14 cellular contexts compared by ENCODE assay signal in genomic region chr12:70267550-70267949, GRCh38. TPM values are rescaled to one million over a fixed set of nuclear protein-coding genes. Genes with fewer than 3 reads are reported as not detected.
DNase-seq lines count a peak whose midpoint lies in the region; ATAC-seq and TF ChIP-seq lines count a peak whose summit lies in the region.
"Had no signal": no experiment of that assay in that cellular context is flagged by ENCODE, and none has a peak within 500 bp of the region (broad histone marks: within the 10 kb centered on the region; RNA-seq: fewer than 3 reads in every experiment).

No MANE protein-coding gene starts in this region.

- H3K79me2 ChIP-seq in fibroblast of lung (ENCODE audit: control insufficient read depth, insufficient read depth, low read length) (peaks cover 93% of the 10 kb centered on the region), PC-9 (ENCODE audit: low read depth) (peaks cover 98% of the 10 kb centered on the region)

- intact Hi-C loops in PC-9 (cut with micrococcal nuclease; ENCODE audit: unreplicated experiment), result no loop called here

- H3K9ac ChIP-seq in fibroblast of lung (ENCODE audit: insufficient read depth, low read length), result no peak overlapping the region

- no peaks in the 10 kb centered on the region for H3K9me2 ChIP-seq in PC-9 (ENCODE audit: insufficient read depth)

- no peak overlapping the region for H3K27ac ChIP-seq in AG04450 (ENCODE audit: low read depth, low read length)
- H3K27ac ChIP-seq in fibroblast of lung (ENCODE audit: insufficient read depth, low read length), result peak overlapping the region; percentile 9
- H3K27ac ChIP-seq in PC-9, result no peak overlapping the region

- H3K27me3 ChIP-seq in AG04450 (ENCODE audit: control insufficient read depth, insufficient read depth, low read length) (no peaks in the 10 kb centered on the region), fibroblast of lung (ENCODE audit: control insufficient read depth, insufficient read depth, low read length) (no peaks in the 10 kb centered on the region), PC-9 (ENCODE audit: insufficient read depth, low read depth) (no peaks in the 10 kb centered on the region)
- H3K27me3 ChIP-seq: MG63 had no signal

- H3K4me1 ChIP-seq in fibroblast of lung (ENCODE audit: control insufficient read depth, extremely low read depth, insufficient read depth, low read length) (no peaks in the 10 kb centered on the region), PC-9 (replicated peaks; ENCODE audit: insufficient read depth) (no peaks in the 10 kb centered on the region)

- H3K36me3 ChIP-seq in fibroblast of lung (ENCODE audit: control insufficient read depth, insufficient read depth, low read length) (no peaks in the 10 kb centered on the region), PC-9 (ENCODE audit: low read depth) (no peaks in the 10 kb centered on the region)

- peak; percentile 44 for ATAC-seq in GM18868 (IDR thresholded peaks at IDR 0.05; ENCODE audit: unreplicated experiment)
- no peak for ATAC-seq in HG03457 (IDR thresholded peaks at IDR 0.05; ENCODE audit: unreplicated experiment)

- TF ChIP-seq CTCF in AG04450 (IDR thresholded peaks at IDR 0.05; ENCODE audit: low read depth, low read length), result no peak
- TF ChIP-seq CTCF in fibroblast of lung (conservative IDR thresholded peaks at IDR 0.05 in 1 of 2, IDR thresholded peaks at IDR 0.05 in 1 of 2; ENCODE audit: low read depth in 1 of 2, low read length in 2 of 2), result no peak
- TF ChIP-seq CTCF in PC-9 (conservative IDR thresholded peaks at IDR 0.05), result no peak

- H3K4me2 ChIP-seq in fibroblast of lung (ENCODE audit: extremely low read depth, insufficient read depth, low read length), result no peak overlapping the region
- no peak overlapping the region for H3K4me2 ChIP-seq in PC-9

- no peaks in the 10 kb centered on the region for H3K9me3 ChIP-seq in AG04450 (ENCODE audit: control insufficient read depth, insufficient read depth, low read length)
- no peaks in the 10 kb centered on the region for H3K9me3 ChIP-seq in fibroblast of lung (ENCODE audit: control insufficient read depth, insufficient read depth, low read depth, low read length)
- no peaks in the 10 kb centered on the region for H3K9me3 ChIP-seq in PC-9 (ENCODE audit: insufficient read depth, low read depth)

- H4K20me1 ChIP-seq in fibroblast of lung (ENCODE audit: control insufficient read depth, extremely low read depth, insufficient read depth, low read length) (peaks cover 3% of the 10 kb centered on the region), PC-9 (ENCODE audit: insufficient read depth) (peaks cover 51% of the 10 kb centered on the region)

- POLR2A ChIA-PET in AG04450 (lab: Yijun Ruan, JAX) (no interaction called here), PC-9 (lab: Charles Lee; ENCODE audit: unreplicated experiment) (no interaction called here)

- H3K4me3 ChIP-seq in AG04450 (ENCODE audit: low read depth, low read length) (no peak overlapping the region), fibroblast of lung (replicated peaks in 1 of 4; ENCODE audit: control extremely low read depth in 1 of 4, insufficient read depth in 1 of 4, low read depth in 3 of 4, low read length in 4 of 4) (no peak overlapping the region), PC-9 (no peak overlapping the region)
- H3K4me3 ChIP-seq: MG63 had no signal

- DNase-seq in AG04450 (ENCODE audit: low read depth, low spot score) (peak; percentile 56), SHP77 treated with DMSO at 0.1 percent for 48 hours (lab: John Stamatoyannopoulos, UW) (peak; percentile 8), fibroblast of lung (ENCODE audit: low read depth in 2 of 2) (peak; percentile 47 to 81), PC-9 (no peak), HuH-7 (ENCODE audit: low spot score) (no peak)
- DNase-seq in NK-92 treated with Interleukin-12 subunit alpha and Interleukin-12 subunit beta, amount 100 ng/mL, for 24 hours (lab: John Stamatoyannopoulos, UW), result no peak
- DNase-seq: CD8-positive, alpha-beta memory T cell; islet precursor cell; MG63; nephron progenitor cell; stimulated activated CD4-positive, alpha-beta T cell treated with anti-CD3 and anti-CD28 coated beads, Interleukin-12 subunit alpha, Interleukin-12 subunit beta, amount 100 ng/mL, for 4 hours; stimulated activated CD8-positive, alpha-beta memory T cell treated with anti-CD3 and anti-CD28 coated beads, Interleukin-4, amount 100 ng/mL, for 48 hours had no signal

- no peaks in the 10 kb centered on the region for H3F3A ChIP-seq in PC-9 (ENCODE audit: insufficient read depth, low read depth)

- BruUV-seq in PC-9 (replicated peaks; lab: Mats Ljungman, UMichigan), result no TSS peak

- CTCF ChIA-PET in AG04450 (lab: Charles Lee), result no interaction called here
- CTCF ChIA-PET in PC-9 (lab: Charles Lee), result no interaction called here

- H2AFZ ChIP-seq in fibroblast of lung (ENCODE audit: low read length) (no peak overlapping the region), PC-9 (no peak overlapping the region)

RNA-seq across cellular contexts. Expression of gene CNOT2, which starts 24.3 kb away (rescaled TPM):
- polyA plus RNA-seq in AG04450 (2011; rRNA removed), result 74.3 and 77.2 TPM in 2 replicates
- polyA minus RNA-seq in AG04450 (2011; rRNA and poly(A)+ RNA removed), result 149 and 186 TPM in 2 replicates
- total RNA-seq in fibroblast of lung, result 116 and 124 TPM in 2 replicates
- 95.2 and 96.3 TPM in 2 replicates for polyA plus RNA-seq in fibroblast of lung
- 41.5 and 53.4 TPM in 2 replicates for polyA plus RNA-seq in fibroblast of lung (2012)
- polyA minus RNA-seq in fibroblast of lung (ENCODE audit: low replicate concordance), result 81.5 and 82.0 TPM in 2 replicates
- total RNA-seq in PC-9 (2021), result 57.9 and 85.4 TPM in 2 replicates

Comparison
In these comparisons a context has a peak if more than half of its experiments do, and no peak if none do; other contexts are left out.
1. DNase-seq: peak in AG04450 (single experiment), SHP77 treated with DMSO at 0.1 percent for 48 hours (single experiment) and fibroblast of lung (2 of 2); none in PC-9 (0 of 2), NK-92 treated with Interleukin-12 subunit alpha and Interleukin-12 subunit beta, amount 100 ng/mL, for 24 hours (single experiment) and HuH-7 (single experiment).